ENCODE assay signal across 8 cellular contexts in the genomic region with DNA sequence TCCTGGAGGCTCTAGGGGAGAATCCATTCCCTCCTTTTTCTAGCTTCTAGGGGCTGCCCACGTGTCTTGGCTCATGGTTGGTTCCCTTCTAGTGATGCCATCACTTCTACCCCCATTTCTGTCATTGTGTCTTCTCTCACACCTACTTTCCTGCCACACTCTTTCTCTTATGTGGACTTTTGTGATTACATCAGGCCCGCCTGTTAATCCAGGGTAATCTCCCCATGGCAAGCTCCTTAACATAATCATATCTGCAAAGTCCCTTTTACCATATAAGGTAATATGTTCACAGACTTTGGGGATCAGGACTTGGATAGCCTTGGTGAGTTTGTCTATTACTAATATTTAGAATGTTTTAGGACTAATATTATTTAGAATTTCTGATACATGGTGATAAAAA.
"Had no signal": no experiment of that assay in that cellular context is flagged by ENCODE, and none has a peak within 500 bp of the region (broad histone marks: within the 10 kb centered on the region; RNA-seq: fewer than 3 reads in every experiment).

No MANE protein-coding gene starts in this region.

- H3K27ac Mint-ChIP-seq: GM23338, H9, HFFc6, IgD-negative memory B cell had no signal

- DNase-seq: H9, HCEC 1CT, HFFc6, KBM-7 had no signal

- H3K4me3 ChIP-seq: GM23338 had no signal

- H3K4me1 Mint-ChIP-seq: GM23338, H9 had no signal

- H3K4me3 Mint-ChIP-seq: GM23338, H9, HFFc6 had no signal

- H3K27ac ChIP-seq: HL-60 had no signal

- ATAC-seq: GM23338, HepG2 had no signal

- H3K27me3 Mint-ChIP-seq: IgD-negative memory B cell had no signal
